In the genomic region with DNA sequence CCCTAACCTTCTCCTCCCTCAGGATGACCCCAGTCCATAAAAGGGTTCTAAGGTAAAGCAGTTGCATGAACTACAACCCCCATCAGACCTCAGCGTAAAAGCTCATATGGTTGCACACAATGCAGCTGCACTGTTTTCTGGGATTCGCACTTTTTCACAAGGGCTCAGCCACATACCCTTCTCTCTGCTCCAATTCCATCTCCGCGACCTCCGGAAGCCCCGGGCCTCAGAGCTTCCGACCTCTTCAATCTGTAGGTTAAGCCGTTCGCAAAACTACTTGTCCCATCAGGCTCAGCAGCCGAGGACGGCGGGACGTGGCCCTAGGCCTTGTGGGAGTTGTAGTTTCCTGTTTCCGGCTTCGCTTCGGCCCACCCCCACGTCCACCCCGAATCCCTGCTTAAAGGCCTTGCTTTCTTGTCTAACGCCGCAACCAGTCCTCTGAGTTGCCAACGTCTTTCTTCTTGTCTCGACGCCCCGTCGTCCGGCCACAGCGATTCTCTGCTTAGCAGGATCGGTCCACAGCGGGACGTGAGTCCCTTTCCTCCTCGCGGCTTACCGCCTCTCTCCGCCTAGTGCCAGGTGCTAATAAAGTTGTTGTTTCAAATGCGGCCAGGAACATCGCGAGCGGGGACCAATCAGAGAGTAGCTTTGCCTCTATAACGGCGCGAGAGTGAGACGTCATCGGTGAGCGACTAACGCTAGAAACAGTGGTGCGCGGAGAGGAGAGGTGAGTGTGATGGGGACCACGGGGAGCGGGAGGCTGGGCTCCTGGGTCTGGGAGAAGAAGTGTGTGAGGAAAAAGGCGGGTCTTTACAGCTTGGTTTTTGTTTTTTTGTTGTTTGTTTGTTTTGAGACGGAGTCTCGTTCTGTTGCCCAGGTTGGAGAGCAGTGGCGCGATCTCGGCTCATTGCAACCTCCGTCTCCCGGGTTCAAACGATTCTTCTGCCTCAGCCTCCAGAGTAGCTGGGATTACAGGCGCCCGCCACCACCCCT, we compare ENCODE assay signal across 8 cellular contexts. TPM values are rescaled to one million over a fixed set of nuclear protein-coding genes. Genes with fewer than 3 reads are reported as not detected.
A peak's percentile ranks its signal among the peaks of the same experiment; 100 is the strongest.
DNase-seq lines count a peak whose midpoint lies in the region; ATAC-seq, FAIRE-seq and TF ChIP-seq lines count a peak whose summit lies in the region.

A gene with protein sequence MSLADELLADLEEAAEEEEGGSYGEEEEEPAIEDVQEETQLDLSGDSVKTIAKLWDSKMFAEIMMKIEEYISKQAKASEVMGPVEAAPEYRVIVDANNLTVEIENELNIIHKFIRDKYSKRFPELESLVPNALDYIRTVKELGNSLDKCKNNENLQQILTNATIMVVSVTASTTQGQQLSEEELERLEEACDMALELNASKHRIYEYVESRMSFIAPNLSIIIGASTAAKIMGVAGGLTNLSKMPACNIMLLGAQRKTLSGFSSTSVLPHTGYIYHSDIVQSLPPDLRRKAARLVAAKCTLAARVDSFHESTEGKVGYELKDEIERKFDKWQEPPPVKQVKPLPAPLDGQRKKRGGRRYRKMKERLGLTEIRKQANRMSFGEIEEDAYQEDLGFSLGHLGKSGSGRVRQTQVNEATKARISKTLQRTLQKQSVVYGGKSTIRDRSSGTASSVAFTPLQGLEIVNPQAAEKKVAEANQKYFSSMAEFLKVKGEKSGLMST (plus strand): TSS at position 684 of the 993 bp plus-strand sequence. CDS start 2,525 bp downstream, outside the sequence.
A gene with protein sequence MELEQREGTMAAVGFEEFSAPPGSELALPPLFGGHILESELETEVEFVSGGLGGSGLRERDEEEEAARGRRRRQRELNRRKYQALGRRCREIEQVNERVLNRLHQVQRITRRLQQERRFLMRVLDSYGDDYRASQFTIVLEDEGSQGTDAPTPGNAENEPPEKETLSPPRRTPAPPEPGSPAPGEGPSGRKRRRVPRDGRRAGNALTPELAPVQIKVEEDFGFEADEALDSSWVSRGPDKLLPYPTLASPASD (minus strand): TSS at position 587 of the 993 bp plus-strand sequence. CDS start 388 bp downstream, at position 199.

- H4K20me1 ChIP-seq in hepatocyte (ENCODE audit: insufficient read depth, poor library complexity, severe bottlenecking), result no peaks in the 10 kb centered on the region

- ATAC-seq in HG02981 (IDR thresholded peaks at IDR 0.05; ENCODE audit: unreplicated experiment), result peak; percentile 71

- no peaks in the 10 kb centered on the region for H3K9me3 ChIP-seq in hepatocyte (ENCODE audit: low read depth)

- 2% methylated on average over 57 of the region's 60 CpGs for WGBS in hepatocyte (ENCODE audit: low lambda C conversion rate, missing lambda C conversion rate)

- H3K36me3 ChIP-seq in hepatocyte (replicated peaks; ENCODE audit: insufficient read depth, low read depth), result no peaks in the 10 kb centered on the region

- H3K4me2 ChIP-seq in hepatocyte, result peak within 1 kb of the TSS; percentile 91

- no peaks in the 10 kb centered on the region for H3K9me2 ChIP-seq in hepatocyte (replicated peaks; ENCODE audit: insufficient read depth)

- H3K27me3 ChIP-seq in hepatocyte, result no peaks in the 10 kb centered on the region

- no peak for TF ChIP-seq CTCF in astrocyte of the cerebellum (IDR thresholded peaks at IDR 0.05; ENCODE audit: low read depth, low read length, missing control alignments)
- TF ChIP-seq CTCF in hepatocyte (IDR thresholded peaks at IDR 0.05; ENCODE audit: poor library complexity), result no peak

- H3K4me3 ChIP-seq in astrocyte of the cerebellum (ENCODE audit: low read depth, low read length) (peak within 1 kb of the TSS; percentile 92), hepatocyte (peak within 1 kb of the TSS; percentile 78)

- DNase-seq in GM18507 (ENCODE audit: extremely low spot score, insufficient read length, low read depth) (peak; percentile 93), NCI-H2029 treated with DMSO at 0.1 percent for 48 hours (lab: John Stamatoyannopoulos, UW) (peak; percentile 94), T-helper 9 cell (peak; percentile 97), astrocyte of the cerebellum (ENCODE audit: low read depth) (peak; percentile 97), hepatocyte (ENCODE audit: low spot score) (peak; percentile 98), renal cortical epithelial cell (ENCODE audit: low read depth) (peak; percentile 92), cortex of kidney (lab: John Stamatoyannopoulos, UW) (no peak)

- H3K27ac ChIP-seq in hepatocyte, result peak within 1 kb of the TSS; percentile 91

- peaks cover 33% of the 10 kb centered on the region for H3K79me2 ChIP-seq in hepatocyte

- in situ Hi-C loops in astrocyte of the cerebellum (cut with HindIII; ENCODE audit: low sequenced_read_pairs), result no loop called here

- FAIRE-seq in GM18507 (lab: Jason Lieb, UNC), result peak; percentile 99

- peak within 1 kb of the TSS; percentile 74 for H2AFZ ChIP-seq in hepatocyte

- H3K4me1 ChIP-seq in hepatocyte (ENCODE audit: insufficient read depth), result no peaks in the 10 kb centered on the region

RNA-seq across cellular contexts. Expression of the first gene that starts in this region (rescaled TPM):
- 44.5 and 59.7 TPM in 2 replicates for total RNA-seq in hepatocyte
- 77.6 and 82.3 TPM in 2 replicates for polyA plus RNA-seq in hepatocyte
- 70.8 and 90.6 TPM in 2 replicates for total RNA-seq in renal cortical epithelial cell

RNA-seq across cellular contexts. Expression of the second gene that starts in this region (rescaled TPM):
- total RNA-seq in hepatocyte (12.8 and 14.7 TPM in 2 replicates), renal cortical epithelial cell (13.8 and 23.1 TPM in 2 replicates)
- polyA plus RNA-seq in hepatocyte, result 25.2 and 25.9 TPM in 2 replicates
